10 cellular contexts compared by ENCODE assay signal in genomic region chr13:110538632-110539031, GRCh38. TPM values are rescaled to one million over a fixed set of nuclear protein-coding genes. Genes with fewer than 3 reads are reported as not detected.
DNase-seq lines count a peak whose midpoint lies in the region; ATAC-seq lines count a peak whose summit lies in the region.
"Had no signal": no experiment of that assay in that cellular context is flagged by ENCODE, and none has a peak within 500 bp of the region (broad histone marks: within the 10 kb centered on the region; RNA-seq: fewer than 3 reads in every experiment).

No MANE protein-coding gene starts in this region.

- H2BK120ac ChIP-seq in trophoblast cell (ENCODE audit: insufficient read depth, low read length, poor library complexity), result no peak overlapping the region

- no peak overlapping the region for H2AFZ ChIP-seq in trophoblast cell (ENCODE audit: insufficient read depth, low read length, poor library complexity)

- no peak overlapping the region for H2BK12ac ChIP-seq in trophoblast cell (ENCODE audit: low read length)

- H3K27ac Mint-ChIP-seq in dendritic cell treated with granulocyte-macrophage colony-stimulating factor and Interleukin-4, amounts not matched to agents 40 ng/mL and 50 ng/mL, for 4 days, result peak overlapping the region; percentile 82

- peaks cover 42% of the 10 kb centered on the region for H3K36me3 Mint-ChIP-seq in dendritic cell treated with granulocyte-macrophage colony-stimulating factor and Interleukin-4, amounts not matched to agents 40 ng/mL and 50 ng/mL, for 4 days (ENCODE audit: low read depth)

- H2AK5ac ChIP-seq in trophoblast cell (ENCODE audit: low read length), result peak overlapping the region; percentile 60

- WGBS in trophoblast cell (ENCODE audit: extremely low coverage, insufficient coverage, insufficient read length), result no CpG with 5 or more reads among the region's 5 CpGs

- H3K9me3 ChIP-seq in trophoblast cell (ENCODE audit: insufficient read depth, low read depth, low read length), result peaks cover 4% of the 10 kb centered on the region

- H3K36me3 ChIP-seq in trophoblast cell (ENCODE audit: control insufficient read depth in 1 of 2, insufficient read depth in 2 of 2, low read length in 2 of 2), result peaks cover 4 to 6% of the 10 kb centered on the region in 2 experiments

- H3K23ac ChIP-seq in trophoblast cell (ENCODE audit: low read length), result no peak overlapping the region

- H2BK5ac ChIP-seq in trophoblast cell (ENCODE audit: low read depth, low read length, poor library complexity), result no peak overlapping the region

- H3K9me3 Mint-ChIP-seq in dendritic cell treated with granulocyte-macrophage colony-stimulating factor and Interleukin-4, amounts not matched to agents 40 ng/mL and 50 ng/mL, for 4 days, result no peaks in the 10 kb centered on the region

- H3K4me3 ChIP-seq in trophoblast cell (ENCODE audit: low read depth, low read length), result no peak overlapping the region

- H3K4me1 Mint-ChIP-seq in dendritic cell treated with granulocyte-macrophage colony-stimulating factor and Interleukin-4, amounts not matched to agents 40 ng/mL and 50 ng/mL, for 4 days (ENCODE audit: low read depth), result peaks cover 77% of the 10 kb centered on the region

- no peaks in the 10 kb centered on the region for H3K27me3 ChIP-seq in trophoblast cell (ENCODE audit: insufficient read depth, low read length)

- no peak overlapping the region for H3K4me3 Mint-ChIP-seq in dendritic cell treated with granulocyte-macrophage colony-stimulating factor and Interleukin-4, amounts not matched to agents 40 ng/mL and 50 ng/mL, for 4 days

- intact Hi-C loops in dendritic cell treated with granulocyte-macrophage colony-stimulating factor and Interleukin-4, amounts not matched to agents 40 ng/mL and 50 ng/mL, for 4 days (cut with micrococcal nuclease), result no loop called here

- no peaks in the 10 kb centered on the region for H3K27me3 Mint-ChIP-seq in dendritic cell treated with granulocyte-macrophage colony-stimulating factor and Interleukin-4, amounts not matched to agents 40 ng/mL and 50 ng/mL, for 4 days

- H3K4me2 ChIP-seq in trophoblast cell (ENCODE audit: low read length), result no peak overlapping the region

- no peak for DNase-seq in trophoblast cell
- DNase-seq in HuH-7.5 (ENCODE audit: low spot score), result no peak
- DNase-seq in NCI-H1105 treated with DMSO at 0.1 percent for 48 hours (lab: John Stamatoyannopoulos, UW), result no peak
- DNase-seq in middle frontal gyrus (ENCODE audit: extremely low spot score, low spot score), result no peak
- DNase-seq: activated CD8-positive, alpha-beta memory T cell treated with anti-CD3 and anti-CD28 coated beads, Interleukin-2, amount 50 U/mL, for 4 hours; NCI-H1436 had no signal

- H4K8ac ChIP-seq in trophoblast cell (ENCODE audit: low read depth, low read length), result no peak overlapping the region

- ATAC-seq in GM18498 (IDR thresholded peaks at IDR 0.05; ENCODE audit: unreplicated experiment), result peak; percentile 41
- ATAC-seq in HG02938 (IDR thresholded peaks at IDR 0.05; ENCODE audit: unreplicated experiment), result peak; percentile 48
- ATAC-seq in HG03045 (IDR thresholded peaks at IDR 0.05; ENCODE audit: unreplicated experiment), result no peak

- H3K9ac ChIP-seq in trophoblast cell (ENCODE audit: low read length), result no peak overlapping the region

- peaks cover 28% of the 10 kb centered on the region for H3K79me1 ChIP-seq in trophoblast cell (ENCODE audit: low read length)

- H3K4me1 ChIP-seq in trophoblast cell (ENCODE audit: control insufficient read depth in 1 of 2, insufficient read depth in 2 of 2, low read length in 2 of 2), result peaks cover 42 to 43% of the 10 kb centered on the region in 2 experiments

- H4K12ac ChIP-seq in trophoblast cell (ENCODE audit: low read depth, low read length), result no peak overlapping the region

- H3K4ac ChIP-seq in trophoblast cell (ENCODE audit: low read depth, low read length), result peak overlapping the region; percentile 53

- no peak overlapping the region for H3K18ac ChIP-seq in trophoblast cell (ENCODE audit: low read length)

- peaks cover 11% of the 10 kb centered on the region for H3K79me2 ChIP-seq in trophoblast cell (ENCODE audit: control insufficient read depth, insufficient read depth, low read length, poor library complexity)

- H3K14ac ChIP-seq in trophoblast cell (ENCODE audit: low read length), result no peak overlapping the region

- H4K91ac ChIP-seq in trophoblast cell (ENCODE audit: low read depth, low read length), result no peak overlapping the region

- H3K27ac ChIP-seq in trophoblast cell (ENCODE audit: low read depth, low read length), result no peak overlapping the region

RNA-seq across cellular contexts. Expression of gene RAB20, which starts 22.9 kb away (rescaled TPM):
- 29.9 and 30.6 TPM in 2 replicates for polyA plus RNA-seq in trophoblast cell (2013)
